Comparison of ENCODE assay signal across 13 cellular contexts in the genomic region with DNA sequence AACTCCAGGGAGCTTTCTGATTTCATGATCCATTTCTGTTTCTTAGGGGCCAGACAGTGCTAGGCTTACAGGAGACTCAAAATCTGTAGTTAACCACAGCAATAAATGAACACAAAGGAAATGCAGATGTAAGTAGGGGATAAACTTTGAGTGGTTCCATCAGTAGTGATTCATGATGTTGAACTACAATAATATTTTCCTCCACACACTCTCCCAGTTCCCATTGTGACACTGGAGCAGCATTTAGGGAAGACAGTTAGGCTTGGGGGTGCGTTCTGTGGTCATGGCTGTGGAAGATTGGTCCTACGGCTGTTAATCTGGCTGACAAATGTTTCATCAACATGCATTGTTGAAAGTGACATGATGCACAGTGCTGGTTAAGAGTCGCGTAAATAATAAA.
DNase-seq lines count a peak whose midpoint lies in the region; ATAC-seq and TF ChIP-seq lines count a peak whose summit lies in the region.
"Had no signal": no experiment of that assay in that cellular context is flagged by ENCODE, and none has a peak within 500 bp of the region (broad histone marks: within the 10 kb centered on the region; RNA-seq: fewer than 3 reads in every experiment).

No MANE protein-coding gene starts in this region.

- peak; percentile 68 for DNase-seq in GM23248
- peak; percentile 42 for DNase-seq in SK-N-MC (ENCODE audit: low read depth, low spot score)
- DNase-seq in fibroblast of pulmonary artery (ENCODE audit: low read depth), result peak; percentile 47
- no peak for DNase-seq in smooth muscle cell (lab: John Stamatoyannopoulos, UW; ENCODE audit: unreplicated experiment)
- DNase-seq in activated CD4-positive, alpha-beta T cell treated with anti-CD3 and anti-CD28 coated beads for 36 hours, result no peak
- DNase-seq: activated gamma-delta T cell treated with Interleukin-2 at 50 U/mL for 16 hours; DMS153; NCI-H1092 treated with DMSO at 0.1 percent for 48 hours; NCI-H524 treated with DMSO at 0.1 percent for 48 hours; stimulated activated CD4-positive, alpha-beta T cell treated with anti-CD3 and anti-CD28 coated beads, Interleukin-2, amount 100 ng/mL, for 48 hours had no signal

- H3F3A ChIP-seq in GM23248 (ENCODE audit: insufficient read depth) (peaks cover 90% of the 10 kb centered on the region), smooth muscle cell (ENCODE audit: low read depth) (peaks cover 58% of the 10 kb centered on the region)

- no peak for TF ChIP-seq CTCF in fibroblast of pulmonary artery (IDR thresholded peaks at IDR 0.05; ENCODE audit: low read length, missing control alignments)
- TF ChIP-seq CTCF in smooth muscle cell (IDR thresholded peaks at IDR 0.05; ENCODE audit: borderline replicate concordance, insufficient read depth, poor library complexity, severe bottlenecking), result no peak

- intact Hi-C loops in activated CD4-positive, alpha-beta T cell treated with anti-CD3 and anti-CD28 coated beads for 36 hours (cut with DNase I, micrococcal nuclease), result no loop called here

- WGBS in GM23248 (ENCODE audit: low coverage in 1 of 2, low lambda C conversion rate in 2 of 2, missing lambda C conversion rate in 2 of 2), 2 experiments, result 9% methylated on average over 4 of the region's 4 CpGs
- WGBS in smooth muscle cell (ENCODE audit: low lambda C conversion rate), result 30% methylated on average over 4 of the region's 4 CpGs

- peaks cover 70% of the 10 kb centered on the region for H3K79me2 ChIP-seq in GM23248 (ENCODE audit: insufficient read depth)
- peaks cover 26% of the 10 kb centered on the region for H3K79me2 ChIP-seq in smooth muscle cell (ENCODE audit: low read depth)

- CTCF ChIA-PET in activated CD4-positive, alpha-beta T cell treated with anti-CD3 and anti-CD28 coated beads for 36 hours (lab: Charles Lee), result no interaction called here

- H2AFZ ChIP-seq in GM23248 (no peak overlapping the region), smooth muscle cell (ENCODE audit: low read depth) (no peak overlapping the region)

- peak overlapping the region; percentile 93 for H3K27ac ChIP-seq in GM23248
- H3K27ac ChIP-seq in SK-N-MC, result no peak overlapping the region
- H3K27ac ChIP-seq in smooth muscle cell (ENCODE audit: low read depth), result peak overlapping the region; percentile 100

- H3K9me3 Mint-ChIP-seq in activated CD4-positive, alpha-beta T cell treated with anti-CD3 and anti-CD28 coated beads for 36 hours (ENCODE audit: low read depth), result no peaks in the 10 kb centered on the region
- H3K9me3 Mint-ChIP-seq: stimulated activated naive CD8-positive, alpha-beta T cell treated with anti-CD3 and anti-CD28 coated beads, Interleukin-15, Interleukin-2, amounts not matched to agents 100 ng/mL and 50 ng/mL, for 24 hours had no signal

- H3K4me1 Mint-ChIP-seq in activated CD4-positive, alpha-beta T cell treated with anti-CD3 and anti-CD28 coated beads for 36 hours, result no peaks in the 10 kb centered on the region

- H3K27me3 ChIP-seq in GM23248 (replicated peaks; ENCODE audit: insufficient read depth) (no peaks in the 10 kb centered on the region), smooth muscle cell (ENCODE audit: low read depth) (no peaks in the 10 kb centered on the region)

- in situ Hi-C loops in GM23248 (cut with MboI), result no loop called here

- ATAC-seq in HG03342 (IDR thresholded peaks at IDR 0.05; ENCODE audit: unreplicated experiment), result no peak
- no peak for ATAC-seq in activated CD4-positive, alpha-beta T cell treated with anti-CD3 and anti-CD28 coated beads for 36 hours
- no peak for ATAC-seq in HG03175 (IDR thresholded peaks at IDR 0.05; ENCODE audit: unreplicated experiment)

- POLR2A ChIA-PET in activated CD4-positive, alpha-beta T cell treated with anti-CD3 and anti-CD28 coated beads for 36 hours (lab: Charles Lee), result no interaction called here

- H3K4me3 Mint-ChIP-seq in activated CD4-positive, alpha-beta T cell treated with anti-CD3 and anti-CD28 coated beads for 36 hours, result no peak overlapping the region
- H3K4me3 Mint-ChIP-seq: stimulated activated naive CD8-positive, alpha-beta T cell treated with anti-CD3 and anti-CD28 coated beads, Interleukin-15, Interleukin-2, amounts not matched to agents 100 ng/mL and 50 ng/mL, for 24 hours had no signal

- no peaks in the 10 kb centered on the region for H4K20me1 ChIP-seq in GM23248 (ENCODE audit: insufficient read depth)
- no peaks in the 10 kb centered on the region for H4K20me1 ChIP-seq in smooth muscle cell (ENCODE audit: low read depth)

- H3K9me2 ChIP-seq in GM23248 (ENCODE audit: insufficient read depth), result no peaks in the 10 kb centered on the region

- H3K4me1 ChIP-seq in GM23248 (ENCODE audit: insufficient read depth) (peaks cover 72% of the 10 kb centered on the region), smooth muscle cell (ENCODE audit: low read depth) (peaks cover 65% of the 10 kb centered on the region)

- H3K27ac Mint-ChIP-seq in activated CD4-positive, alpha-beta T cell treated with anti-CD3 and anti-CD28 coated beads for 36 hours, result no peak overlapping the region
- H3K27ac Mint-ChIP-seq: stimulated activated naive CD8-positive, alpha-beta T cell treated with anti-CD3 and anti-CD28 coated beads, Interleukin-15, Interleukin-2, amounts not matched to agents 100 ng/mL and 50 ng/mL, for 24 hours had no signal

- H3K4me2 ChIP-seq in GM23248 (ENCODE audit: unreplicated experiment) (peak overlapping the region; percentile 89), smooth muscle cell (peak overlapping the region; percentile 84)

- H3K4me3 ChIP-seq in GM23248 (peak overlapping the region; percentile 62), SK-N-MC (no peak overlapping the region), fibroblast of pulmonary artery (replicated peaks; ENCODE audit: low read depth, low read length) (peak overlapping the region; percentile 34), smooth muscle cell (peak overlapping the region; percentile 22)

- H3K9me3 ChIP-seq in GM23248 (ENCODE audit: low read depth) (no peaks in the 10 kb centered on the region), SK-N-MC (ENCODE audit: low read depth, low read length) (no peaks in the 10 kb centered on the region), smooth muscle cell (replicated peaks; ENCODE audit: low read depth) (no peaks in the 10 kb centered on the region)

- H3K9ac ChIP-seq in GM23248, result peak overlapping the region; percentile 76
- H3K9ac ChIP-seq in SK-N-MC (ENCODE audit: insufficient read length), result no peak overlapping the region
- H3K9ac ChIP-seq in smooth muscle cell (ENCODE audit: low read depth), result peak overlapping the region; percentile 96

- H3K36me3 ChIP-seq in GM23248 (ENCODE audit: low read depth), result 0 out of 2 replicates have a peak, but pooled peaks cover 4% of the 10 kb centered on the region
- H3K36me3 ChIP-seq in SK-N-MC (ENCODE audit: insufficient read depth, low read length), result no peaks in the 10 kb centered on the region
- H3K36me3 ChIP-seq in smooth muscle cell (ENCODE audit: low read depth), result no peaks in the 10 kb centered on the region

- H3K36me3 Mint-ChIP-seq in activated CD4-positive, alpha-beta T cell treated with anti-CD3 and anti-CD28 coated beads for 36 hours (ENCODE audit: low read depth), result no peaks in the 10 kb centered on the region

- H3K27me3 Mint-ChIP-seq in activated CD4-positive, alpha-beta T cell treated with anti-CD3 and anti-CD28 coated beads for 36 hours, result peaks cover 18% of the 10 kb centered on the region

Comparison
In these comparisons a context has a peak if more than half of its experiments do, and no peak if none do; other contexts are left out.
1. DNase-seq: peak in GM23248 (single experiment), SK-N-MC (single experiment) and fibroblast of pulmonary artery (single experiment); none in smooth muscle cell (single experiment) and activated CD4-positive, alpha-beta T cell treated with anti-CD3 and anti-CD28 coated beads for 36 hours (single experiment).